ENCODE assay signal across 9 cellular contexts in genomic region chr1:182889997-182890396, GRCh38. TPM values are rescaled to one million over a fixed set of nuclear protein-coding genes. Genes with fewer than 3 reads are reported as not detected.
DNase-seq lines count a peak whose midpoint lies in the region; ATAC-seq lines count a peak whose summit lies in the region.
"Had no signal": no experiment of that assay in that cellular context is flagged by ENCODE, and none has a peak within 500 bp of the region (broad histone marks: within the 10 kb centered on the region; RNA-seq: fewer than 3 reads in every experiment).

No MANE protein-coding gene starts in this region.

- H3K79me1 ChIP-seq in neuronal stem cell (ENCODE audit: low read depth, low read length), result no peaks in the 10 kb centered on the region

- no peak overlapping the region for H3K4me3 ChIP-seq in neuronal stem cell (ENCODE audit: low read length in 2 of 2)

- no peaks in the 10 kb centered on the region for H3K27me3 ChIP-seq in neuronal stem cell (ENCODE audit: control insufficient read depth in 3 of 3, insufficient read depth in 3 of 3, low read depth in 1 of 3, low read length in 3 of 3)

- H2BK5ac ChIP-seq in neuronal stem cell (ENCODE audit: low read length), result no peak overlapping the region

- H2AK5ac ChIP-seq in neuronal stem cell (ENCODE audit: low read depth, low read length), result no peak overlapping the region

- no peak overlapping the region for H3K4me2 ChIP-seq in neuronal stem cell (ENCODE audit: insufficient read depth, low read length, poor library complexity, severe bottlenecking)

- H3K9me3 ChIP-seq in neuronal stem cell (replicated peaks in 1 of 2; ENCODE audit: control insufficient read depth in 2 of 2, insufficient read depth in 1 of 2, low read depth in 1 of 2, low read length in 2 of 2), result no peaks in the 10 kb centered on the region

- H3K18ac ChIP-seq in neuronal stem cell (ENCODE audit: low read length), result no peak overlapping the region

- peak; percentile 11 for DNase-seq in activated CD4-positive, alpha-beta T cell treated with anti-CD3 and anti-CD28 coated beads for 48 hours
- DNase-seq in activated CD4-positive, alpha-beta T cell treated with anti-CD3 and anti-CD28 coated beads for 1 hour, result no peak
- DNase-seq in NAMALWA (ENCODE audit: low spot score) (peak; percentile 63), neuronal stem cell (ENCODE audit: low spot score) (no peak), NCI-H187 treated with DMSO at 0.1 percent for 48 hours (lab: John Stamatoyannopoulos, UW) (no peak)
- peak; percentile 2 for DNase-seq in activated gamma-delta T cell treated with anti-CD3 and anti-CD28 coated beads, Interleukin-2, amount 50 U/mL, for 16 hours (ENCODE audit: low read depth)

- no peak overlapping the region for H2BK120ac ChIP-seq in neuronal stem cell (ENCODE audit: low read depth, low read length)

- no peak overlapping the region for H2AFZ ChIP-seq in neuronal stem cell (ENCODE audit: low read length)

- no peak overlapping the region for H3K23ac ChIP-seq in neuronal stem cell (ENCODE audit: low read depth, low read length, poor library complexity)

- H3K36me3 ChIP-seq in neuronal stem cell (replicated peaks in 1 of 2; ENCODE audit: control insufficient read depth in 2 of 2, insufficient read depth in 2 of 2, low read length in 2 of 2), result peaks cover 21 to 46% of the 10 kb centered on the region in 2 donors

- no peak overlapping the region for H3K4ac ChIP-seq in neuronal stem cell (ENCODE audit: low read length)

- no peak overlapping the region for H4K8ac ChIP-seq in neuronal stem cell (ENCODE audit: low read depth, low read length)

- H2BK15ac ChIP-seq in neuronal stem cell (ENCODE audit: low read length), result no peak overlapping the region

- no peak overlapping the region for H2BK12ac ChIP-seq in neuronal stem cell (ENCODE audit: low read length)

- no CpG with 5 or more reads among the region's 6 CpGs for WGBS in neuronal stem cell (ENCODE audit: extremely low coverage in 2 of 2, insufficient read length in 2 of 2, insufficient replicate concordance in 1 of 2), 2 donors

- ATAC-seq in GM18907 (IDR thresholded peaks at IDR 0.05; ENCODE audit: unreplicated experiment) (no peak), GM18909 (IDR thresholded peaks at IDR 0.05; ENCODE audit: poor library complexity, unreplicated experiment) (no peak)
- ATAC-seq: sciatic nerve had no signal

- no peak overlapping the region for H4K91ac ChIP-seq in neuronal stem cell (ENCODE audit: low read depth, low read length, poor library complexity)

- H3K9ac ChIP-seq in neuronal stem cell (ENCODE audit: low read depth, low read length, poor library complexity), result no peak overlapping the region

- no peaks in the 10 kb centered on the region for H3K4me1 ChIP-seq in neuronal stem cell (ENCODE audit: control insufficient read depth in 2 of 2, insufficient read depth in 1 of 2, low read depth in 1 of 2, low read length in 2 of 2)

- H3K27ac ChIP-seq in neuronal stem cell (replicated peaks; ENCODE audit: low read length), result peak overlapping the region; percentile 8

- H3K14ac ChIP-seq in neuronal stem cell (ENCODE audit: low read length), result no peak overlapping the region

RNA-seq across cellular contexts. Expression of gene DHX9, which starts 50.9 kb away (rescaled TPM):
- 73.1 TPM for polyA plus RNA-seq in neuronal stem cell (2013, experiment 1 of 2)
- polyA plus RNA-seq in neuronal stem cell (2013, experiment 2 of 2), result 71.6 TPM

Comparison
In these comparisons a context has a peak if more than half of its experiments do, and no peak if none do; other contexts are left out.
1. DNase-seq: peak in activated CD4-positive, alpha-beta T cell treated with anti-CD3 and anti-CD28 coated beads for 48 hours (single experiment), NAMALWA (single experiment) and activated gamma-delta T cell treated with anti-CD3 and anti-CD28 coated beads, Interleukin-2, amount 50 U/mL, for 16 hours (single experiment); none in activated CD4-positive, alpha-beta T cell treated with anti-CD3 and anti-CD28 coated beads for 1 hour (single experiment), neuronal stem cell (single experiment) and NCI-H187 treated with DMSO at 0.1 percent for 48 hours (single experiment).